ENCODE assay signal across 15 cellular contexts in the genomic region with DNA sequence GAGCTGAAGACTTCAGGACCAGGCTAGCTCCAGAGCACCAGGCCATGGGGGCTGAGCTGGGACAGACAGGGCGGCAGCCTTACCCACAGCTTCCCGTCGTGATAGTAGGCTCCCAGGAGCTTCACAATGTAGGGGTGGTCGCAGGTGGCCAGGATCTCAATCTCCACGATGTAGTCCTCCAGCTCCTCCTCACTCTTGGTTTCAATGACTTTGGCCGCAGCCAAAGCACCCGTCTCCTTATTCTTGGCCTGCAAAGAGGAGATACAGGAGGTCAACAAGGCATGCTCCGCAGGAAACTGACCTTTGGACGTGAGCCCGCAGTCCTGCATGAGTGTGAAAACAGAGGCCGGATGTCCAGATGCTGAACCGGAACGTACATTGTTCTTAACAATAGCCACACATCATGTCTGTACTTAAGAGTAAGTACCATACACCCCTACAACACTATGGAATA. TPM values are rescaled to one million over a fixed set of nuclear protein-coding genes. Genes with fewer than 3 reads are reported as not detected.
A peak's percentile ranks its signal among the peaks of the same experiment; 100 is the strongest.
DNase-seq lines count a peak whose midpoint lies in the region; ATAC-seq and TF ChIP-seq lines count a peak whose summit lies in the region.
"Had no signal": no experiment of that assay in that cellular context is flagged by ENCODE, and none has a peak within 500 bp of the region (broad histone marks: within the 10 kb centered on the region; RNA-seq: fewer than 3 reads in every experiment).

No MANE protein-coding gene starts in this region.

- H3K9me3 ChIP-seq in CD4-positive, alpha-beta T cell (ENCODE audit: control insufficient read depth, low read length) = no peaks in the 10 kb centered on the region
- H3K9me3 ChIP-seq in endodermal cell (ENCODE audit: control insufficient read depth, low read length) = no peaks in the 10 kb centered on the region
- H3K9me3 ChIP-seq in hepatocyte (ENCODE audit: low read depth) = no peaks in the 10 kb centered on the region
- no peaks in the 10 kb centered on the region for H3K9me3 ChIP-seq in ovary
- H3K9me3 ChIP-seq in esophagus squamous epithelium = no peaks in the 10 kb centered on the region
- H3K9me3 ChIP-seq: psoas muscle had no signal

- H3K4me3 ChIP-seq in endodermal cell (ENCODE audit: low read length) (no peak overlapping the region), hepatocyte (no peak overlapping the region), ovary (no peak overlapping the region), esophagus squamous epithelium (no peak overlapping the region)
- H3K4me3 ChIP-seq: cardiac muscle cell, psoas muscle had no signal

- DNase-seq in CD4-positive, alpha-beta T cell = no peak
- DNase-seq in NCI-H146 (lab: John Stamatoyannopoulos, UW) (peak; percentile 18), endodermal cell (no peak), nephron progenitor cell (no peak), hepatocyte (ENCODE audit: low spot score) (no peak), ovary (no peak), esophagus squamous epithelium (lab: John Stamatoyannopoulos, UW) (no peak)
- DNase-seq: activated T-cell treated with anti-CD3 and anti-CD28 coated beads, Interleukin-2, amount 50 U/mL, for 1 hour; erythroblast; mesendoderm; NCI-H1694; NCI-H774; stimulated activated CD4-positive, alpha-beta T cell treated with anti-CD3 and anti-CD28 coated beads, Interleukin-4, amount 100 ng/mL, for 1 hour had no signal

- no peak overlapping the region for H3K4me2 ChIP-seq in hepatocyte

- no peaks in the 10 kb centered on the region for H3K27me3 Mint-ChIP-seq in CD4-positive, alpha-beta T cell
- H3K27me3 Mint-ChIP-seq in endodermal cell (ENCODE audit: insufficient read depth) (no peaks in the 10 kb centered on the region), nephron progenitor cell (ENCODE audit: low read depth, poor library complexity) (peaks cover 4% of the 10 kb centered on the region)

- no peaks in the 10 kb centered on the region for H3K9me2 ChIP-seq in hepatocyte (replicated peaks; ENCODE audit: insufficient read depth)

- H3K36me3 Mint-ChIP-seq in CD4-positive, alpha-beta T cell (ENCODE audit: low read depth) = peaks cover 82% of the 10 kb centered on the region
- H3K36me3 Mint-ChIP-seq in endodermal cell (ENCODE audit: low read depth) (peaks cover 7% of the 10 kb centered on the region), nephron progenitor cell (ENCODE audit: low read depth) (peaks cover 12% of the 10 kb centered on the region)

- peak overlapping the region; percentile 20 for H3K4me3 Mint-ChIP-seq in CD4-positive, alpha-beta T cell
- H3K4me3 Mint-ChIP-seq in endodermal cell (no peak overlapping the region), nephron progenitor cell (no peak overlapping the region)

- H3K79me2 ChIP-seq in hepatocyte = no peaks in the 10 kb centered on the region

- H3K27ac ChIP-seq in CD4-positive, alpha-beta T cell (ENCODE audit: low read depth, low read length) = no peak overlapping the region
- H3K27ac ChIP-seq in endodermal cell (ENCODE audit: low read depth, low read length) = no peak overlapping the region
- H3K27ac ChIP-seq in hepatocyte = no peak overlapping the region
- no peak overlapping the region for H3K27ac ChIP-seq in ovary
- no peak overlapping the region for H3K27ac ChIP-seq in esophagus squamous epithelium
- H3K27ac ChIP-seq: cardiac muscle cell, psoas muscle had no signal

- peaks cover 79% of the 10 kb centered on the region for H3K4me1 Mint-ChIP-seq in CD4-positive, alpha-beta T cell (ENCODE audit: low read depth)
- H3K4me1 Mint-ChIP-seq in endodermal cell (peaks cover 4% of the 10 kb centered on the region), nephron progenitor cell (no peaks in the 10 kb centered on the region)

- ATAC-seq in CD4-positive, alpha-beta T cell (ENCODE audit: poor library complexity) = no peak

- no peaks in the 10 kb centered on the region for H3K27me3 ChIP-seq in CD4-positive, alpha-beta T cell (ENCODE audit: control insufficient read depth, insufficient read depth, low read length)
- no peaks in the 10 kb centered on the region for H3K27me3 ChIP-seq in endodermal cell (ENCODE audit: control insufficient read depth, insufficient read depth, low read length, poor library complexity, severe bottlenecking)
- H3K27me3 ChIP-seq in hepatocyte = no peaks in the 10 kb centered on the region
- no peaks in the 10 kb centered on the region for H3K27me3 ChIP-seq in ovary
- H3K27me3 ChIP-seq in esophagus squamous epithelium = no peaks in the 10 kb centered on the region
- H3K27me3 ChIP-seq: cardiac muscle cell had no signal

- H3K9me3 Mint-ChIP-seq in CD4-positive, alpha-beta T cell = no peaks in the 10 kb centered on the region
- no peaks in the 10 kb centered on the region for H3K9me3 Mint-ChIP-seq in endodermal cell
- no peaks in the 10 kb centered on the region for H3K9me3 Mint-ChIP-seq in nephron progenitor cell

- no peak overlapping the region for H2AFZ ChIP-seq in hepatocyte

- 83 to 95% methylated on average over 13 of the region's 13 CpGs for WGBS in endodermal cell (ENCODE audit: insufficient coverage in 1 of 2, insufficient read length in 1 of 2), 2 experiments
- 80% methylated on average over 13 of the region's 13 CpGs for WGBS in hepatocyte (ENCODE audit: low lambda C conversion rate, missing lambda C conversion rate)
- WGBS in ovary, 3 donors = 76 to 86% (median 85%) methylated on average over 13 of the region's 13 CpGs
- WGBS in esophagus squamous epithelium, 2 donors = 47 to 85% methylated on average over 3 to 13 of the region's 13 CpGs

- H3K9ac ChIP-seq in endodermal cell (ENCODE audit: extremely low read depth, low read length, poor library complexity, severe bottlenecking) = no peak overlapping the region

- no peaks in the 10 kb centered on the region for H3K4me1 ChIP-seq in endodermal cell (ENCODE audit: control insufficient read depth, insufficient read depth, low read length)
- H3K4me1 ChIP-seq in hepatocyte (ENCODE audit: insufficient read depth) = no peaks in the 10 kb centered on the region
- no peaks in the 10 kb centered on the region for H3K4me1 ChIP-seq in ovary (ENCODE audit: insufficient read depth)
- H3K4me1 ChIP-seq in esophagus squamous epithelium = peaks cover 0 to 31% (median 0%) of the 10 kb centered on the region in 3 donors
- H3K4me1 ChIP-seq: psoas muscle had no signal

- no peak for TF ChIP-seq CTCF in CD4-positive, alpha-beta T cell (IDR thresholded peaks at IDR 0.05)
- TF ChIP-seq CTCF in endodermal cell (conservative IDR thresholded peaks at IDR 0.05) = no peak
- no peak for TF ChIP-seq CTCF in nephron progenitor cell (IDR thresholded peaks at IDR 0.05)
- TF ChIP-seq CTCF in hepatocyte (IDR thresholded peaks at IDR 0.05; ENCODE audit: poor library complexity) = no peak
- TF ChIP-seq CTCF in ovary (IDR thresholded peaks at IDR 0.05) = no peak
- no peak for TF ChIP-seq CTCF in esophagus squamous epithelium (IDR thresholded peaks at IDR 0.05)

- H4K20me1 ChIP-seq in hepatocyte (ENCODE audit: insufficient read depth, poor library complexity, severe bottlenecking) = no peaks in the 10 kb centered on the region

- POLR2A ChIA-PET in CD4-positive, alpha-beta T cell (lab: Charles Lee) = interaction anchor here (1.4 to 3.2 kb wide), 5 partner anchors 18 to 32 kb away, joined by 3 to 27 read pairs (median 5); a partner anchor contains a TSS

- intact Hi-C loops in CD4-positive, alpha-beta T cell (cut with DNase I, micrococcal nuclease) = no loop called here
- intact Hi-C loops in ovary (cut with DNase I) = no loop called here
- intact Hi-C loops in esophagus squamous epithelium (cut with DNase I) = no loop called here

- CTCF ChIA-PET in CD4-positive, alpha-beta T cell (lab: Charles Lee) = interaction anchor here (0.8 to 1.6 kb wide), 4 partner anchors 15 to 31 kb away, joined by 3 to 5 read pairs (median 4); a partner anchor contains a TSS

- TF ChIP-seq EP300 in ovary (IDR thresholded peaks at IDR 0.05) = no peak

- TF ChIP-seq POLR2A in ovary (IDR thresholded peaks at IDR 0.05) (no peak), esophagus squamous epithelium (IDR thresholded peaks at IDR 0.05) (no peak)

- H3K36me3 ChIP-seq in endodermal cell (ENCODE audit: control insufficient read depth, insufficient read depth, low read length) (no peaks in the 10 kb centered on the region), hepatocyte (replicated peaks; ENCODE audit: insufficient read depth, low read depth) (no peaks in the 10 kb centered on the region), ovary (no peaks in the 10 kb centered on the region), esophagus squamous epithelium (peaks cover 0 to 32% (median 7%) of the 10 kb centered on the region in 3 donors)
- H3K36me3 ChIP-seq: cardiac muscle cell had no signal

- peak overlapping the region; percentile 72 for H3K27ac Mint-ChIP-seq in CD4-positive, alpha-beta T cell
- H3K27ac Mint-ChIP-seq in endodermal cell = peak overlapping the region; percentile 45
- H3K27ac Mint-ChIP-seq in nephron progenitor cell = peak overlapping the region; percentile 47

RNA-seq across cellular contexts. Expression of a gene that starts 31.5 kb away (rescaled TPM):
- total RNA-seq in CD4-positive, alpha-beta T cell = 100 to 1,000 TPM; 211 to 229 TPM
- 10 to 100 TPM; 14.3 to 17.9 TPM for total RNA-seq in endodermal cell
- polyA plus RNA-seq in endodermal cell (2013, experiment 1 of 2) = 6.8 TPM
- 8.1 TPM for polyA plus RNA-seq in endodermal cell (2013, experiment 2 of 2)
- total RNA-seq in hepatocyte = 5.2 and 19.3 TPM in 2 replicates
- polyA plus RNA-seq in hepatocyte = 11.3 and 18.0 TPM in 2 replicates
- total RNA-seq in ovary = 10 to 100 TPM in 4 of 7 donors, 1 to 10 TPM in 3; 7.6 to 15.5 (median 10.0) TPM
- 1 to 10 TPM; 5.4 to 8.9 TPM for polyA plus RNA-seq in ovary
- 10 to 100 TPM in 1 of 4 donors, 1 to 10 TPM in 3; 5.4 to 15.6 (median 8.9) TPM for total RNA-seq in esophagus squamous epithelium

RNA-seq across cellular contexts. Expression of a gene that starts 37.4 kb away (rescaled TPM):
- total RNA-seq in CD4-positive, alpha-beta T cell = not detected
- not detected for total RNA-seq in endodermal cell
- polyA plus RNA-seq in endodermal cell (2013, experiment 1 of 2) = 0.36 TPM
- polyA plus RNA-seq in endodermal cell (2013, experiment 2 of 2) = not detected
- not detected in 2 replicates for total RNA-seq in hepatocyte
- not detected in 2 replicates for polyA plus RNA-seq in hepatocyte
- not detected for total RNA-seq in ovary
- polyA plus RNA-seq in ovary = not detected
- total RNA-seq in esophagus squamous epithelium = not detected
- total RNA-seq: cardiac muscle cell, psoas muscle had no signal
- polyA plus RNA-seq: cardiac muscle cell had no signal

Comparison
In these comparisons a context has a peak if more than half of its experiments do, and no peak if none do; other contexts are left out.
1. RNA of a gene that starts 31.5 kb away (total RNA-seq): 211 to 229 TPM in CD4-positive, alpha-beta T cell; 5.2 to 19.3 TPM in hepatocyte, 14.3 to 17.9 TPM in endodermal cell, 7.6 to 15.5 TPM in ovary and 5.4 to 15.6 TPM in esophagus squamous epithelium; every median in the first group is over 10 times any median in the second.
2. Peak in every context shown above with its lines, with median percentiles within 50 percentile points of each other: H3K27ac Mint-ChIP-seq.